19 cellular contexts compared by ENCODE assay signal in genomic region chr7:73343671-73344380, GRCh38. TPM values are rescaled to one million over a fixed set of nuclear protein-coding genes. Genes with fewer than 3 reads are reported as not detected.
"Had no signal": no experiment of that assay in that cellular context is flagged by ENCODE, and none has a peak within 500 bp of the region (broad histone marks: within the 10 kb centered on the region; RNA-seq: fewer than 3 reads in every experiment).

No MANE protein-coding gene starts in this region.

- H3K9me3 Mint-ChIP-seq: activated naive CD8-positive, alpha-beta T cell treated with anti-CD3 and anti-CD28 coated beads, Interleukin-2, amount 50 U/mL, for 24 hours; dendritic cell treated with granulocyte-macrophage colony-stimulating factor and Interleukin-4, amounts not matched to agents 40 ng/mL and 50 ng/mL, for 4 days; naive B cell; stimulated activated naive CD8-positive, alpha-beta T cell treated with anti-CD3 and anti-CD28 coated beads, Interleukin-15, Interleukin-2, amounts not matched to agents 100 ng/mL and 50 ng/mL, for 24 hours had no signal

- H3K27ac Mint-ChIP-seq: activated naive CD8-positive, alpha-beta T cell treated with anti-CD3 and anti-CD28 coated beads, Interleukin-2, amount 50 U/mL, for 24 hours; dendritic cell treated with granulocyte-macrophage colony-stimulating factor and Interleukin-4, amounts not matched to agents 40 ng/mL and 50 ng/mL, for 4 days; stimulated activated naive CD8-positive, alpha-beta T cell treated with anti-CD3 and anti-CD28 coated beads, Interleukin-15, Interleukin-2, amounts not matched to agents 100 ng/mL and 50 ng/mL, for 24 hours had no signal

- H3K9me3 ChIP-seq: prostate gland, upper lobe of right lung had no signal

- H3K27ac ChIP-seq: foreskin keratinocyte, prostate gland, upper lobe of right lung had no signal

- H3K4me1 Mint-ChIP-seq: activated naive CD8-positive, alpha-beta T cell treated with anti-CD3 and anti-CD28 coated beads, Interleukin-2, amount 50 U/mL, for 24 hours had no signal

- ATAC-seq: activated naive CD8-positive, alpha-beta T cell treated with anti-CD3 and anti-CD28 coated beads, Interleukin-2, amount 50 U/mL, for 24 hours; foreskin keratinocyte; left cardiac atrium; upper lobe of right lung had no signal

- H3K36me3 ChIP-seq: prostate gland, upper lobe of right lung had no signal

- DNase-seq: activated CD4-positive, alpha-beta T cell treated with anti-CD3 and anti-CD28 coated beads for 1 hour; activated CD4-positive, alpha-beta T cell treated with anti-CD3 and anti-CD28 coated beads, Interleukin-2, amount 50 U/mL, for 4 hours; activated naive CD4-positive, alpha-beta T cell treated with Interleukin-2 at 50 U/mL for 16 hours; activated naive CD8-positive, alpha-beta T cell treated with anti-CD3 and anti-CD28 coated beads, Interleukin-2, amount 50 U/mL, for 24 hours; activated T-cell treated with anti-CD3 and anti-CD28 coated beads for 4 hours; aorta; effector memory CD4-positive, alpha-beta T cell; foreskin keratinocyte; left cardiac atrium; naive B cell; right cardiac atrium; upper lobe of right lung had no signal

- H3K4me3 ChIP-seq: prostate gland, upper lobe of right lung had no signal

- H3K27me3 ChIP-seq: upper lobe of right lung had no signal

- H3K4me1 ChIP-seq: foreskin keratinocyte, prostate gland, upper lobe of right lung had no signal

- H3K4me3 Mint-ChIP-seq: activated naive CD8-positive, alpha-beta T cell treated with anti-CD3 and anti-CD28 coated beads, Interleukin-2, amount 50 U/mL, for 24 hours; dendritic cell treated with granulocyte-macrophage colony-stimulating factor and Interleukin-4, amounts not matched to agents 40 ng/mL and 50 ng/mL, for 4 days; stimulated activated naive CD8-positive, alpha-beta T cell treated with anti-CD3 and anti-CD28 coated beads, Interleukin-15, Interleukin-2, amounts not matched to agents 100 ng/mL and 50 ng/mL, for 24 hours had no signal

- H3K27me3 Mint-ChIP-seq: stimulated activated naive CD8-positive, alpha-beta T cell treated with anti-CD3 and anti-CD28 coated beads, Interleukin-15, Interleukin-2, amounts not matched to agents 100 ng/mL and 50 ng/mL, for 24 hours had no signal

- H3K36me3 Mint-ChIP-seq: naive B cell had no signal

RNA-seq across cellular contexts. Expression of gene FKBP6, which starts 15.9 kb away (rescaled TPM):
- total RNA-seq: aorta; foreskin keratinocyte; left cardiac atrium; lung microvascular endothelial cell; mononuclear cell; right cardiac atrium; T-helper 1 cell treated with Interleukin-12 subunit alpha and Interleukin-12 subunit beta and Interleukin-4 antibody, amounts not matched to agents 30 ng/mL and 1 ng/mL, for 36 hours; upper lobe of right lung had no signal

RNA-seq across cellular contexts. Expression of gene TRIM50, which starts 15.9 kb away (rescaled TPM):
- total RNA-seq: foreskin keratinocyte; lung microvascular endothelial cell; mononuclear cell; T-helper 1 cell treated with Interleukin-12 subunit alpha and Interleukin-12 subunit beta and Interleukin-4 antibody, amounts not matched to agents 30 ng/mL and 1 ng/mL, for 36 hours; temporal lobe had no signal
